ENCODE assay signal across 1 cellular context in the genomic region with DNA sequence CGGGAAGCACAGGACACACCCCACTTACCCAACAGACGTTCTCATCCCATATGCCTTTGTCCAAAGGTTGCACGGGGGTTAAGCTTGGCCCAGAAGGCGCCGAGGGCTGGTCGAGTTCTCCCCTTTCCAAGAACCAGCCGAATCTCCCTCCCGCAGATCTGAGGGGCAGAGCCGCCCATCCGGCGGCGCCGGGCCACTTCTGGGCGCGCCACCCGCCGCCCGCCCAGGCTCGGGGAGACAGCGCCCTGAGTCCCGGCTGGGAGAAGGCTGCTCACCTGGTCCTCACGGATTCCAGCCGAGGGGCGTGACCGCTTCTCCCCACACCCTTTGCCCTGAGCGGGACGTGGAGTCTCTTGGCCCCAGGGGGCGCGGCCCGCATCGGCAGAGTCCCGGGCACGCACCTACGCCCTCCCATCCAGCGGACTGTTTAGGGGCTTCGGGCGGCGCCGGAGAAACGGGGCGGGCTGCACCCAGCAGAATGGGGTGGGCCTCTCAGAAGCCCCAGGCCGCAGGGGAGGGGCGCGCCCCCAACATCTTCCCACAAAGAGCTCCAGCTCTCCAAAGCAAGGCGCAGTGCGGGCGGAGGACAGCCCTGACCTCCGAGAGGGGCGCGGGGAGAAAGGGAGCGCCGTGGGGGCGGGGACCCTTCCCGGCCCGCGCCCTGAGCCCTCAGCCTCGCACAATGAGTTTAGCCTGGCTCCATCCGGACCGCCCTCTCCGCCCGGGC.
TF ChIP-seq lines count a peak whose summit lies in the region.

No MANE protein-coding gene starts in this region.

TF ChIP-seq in endothelial cell of umbilical vein, 7 proteins besides CTCF, POLR2A, EP300 and RAD21:
- no peak for TF ChIP-seq FOS (IDR thresholded peaks at IDR 0.05; ENCODE audit: borderline replicate concordance, insufficient read depth, low read length)
- TF ChIP-seq GATA2 (IDR thresholded peaks at IDR 0.05; ENCODE audit: insufficient read depth, insufficient read length, low read depth, low read length), result no peak
- TF ChIP-seq EZH2 (IDR thresholded peaks at IDR 0.05; ENCODE audit: borderline replicate concordance, low read depth, low read length, severe bottlenecking), result no peak
- TF ChIP-seq JUN (IDR thresholded peaks at IDR 0.05; ENCODE audit: borderline replicate concordance, insufficient read depth, insufficient read length, low read depth), result no peak
- no peak for TF ChIP-seq MYC (IDR thresholded peaks at IDR 0.05; ENCODE audit: low read depth, low read length)
- TF ChIP-seq, protein P1, sequence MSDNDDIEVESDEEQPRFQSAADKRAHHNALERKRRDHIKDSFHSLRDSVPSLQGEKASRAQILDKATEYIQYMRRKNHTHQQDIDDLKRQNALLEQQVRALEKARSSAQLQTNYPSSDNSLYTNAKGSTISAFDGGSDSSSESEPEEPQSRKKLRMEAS (IDR thresholded peaks at IDR 0.05; ENCODE audit: insufficient read depth, insufficient read length), result no peak
- no peak for TF ChIP-seq POLR2AphosphoS5 (IDR thresholded peaks at IDR 0.05; ENCODE audit: insufficient read depth, low read depth, low read length)
